Comparison of ENCODE assay signal across 8 cellular contexts in the genomic region with DNA sequence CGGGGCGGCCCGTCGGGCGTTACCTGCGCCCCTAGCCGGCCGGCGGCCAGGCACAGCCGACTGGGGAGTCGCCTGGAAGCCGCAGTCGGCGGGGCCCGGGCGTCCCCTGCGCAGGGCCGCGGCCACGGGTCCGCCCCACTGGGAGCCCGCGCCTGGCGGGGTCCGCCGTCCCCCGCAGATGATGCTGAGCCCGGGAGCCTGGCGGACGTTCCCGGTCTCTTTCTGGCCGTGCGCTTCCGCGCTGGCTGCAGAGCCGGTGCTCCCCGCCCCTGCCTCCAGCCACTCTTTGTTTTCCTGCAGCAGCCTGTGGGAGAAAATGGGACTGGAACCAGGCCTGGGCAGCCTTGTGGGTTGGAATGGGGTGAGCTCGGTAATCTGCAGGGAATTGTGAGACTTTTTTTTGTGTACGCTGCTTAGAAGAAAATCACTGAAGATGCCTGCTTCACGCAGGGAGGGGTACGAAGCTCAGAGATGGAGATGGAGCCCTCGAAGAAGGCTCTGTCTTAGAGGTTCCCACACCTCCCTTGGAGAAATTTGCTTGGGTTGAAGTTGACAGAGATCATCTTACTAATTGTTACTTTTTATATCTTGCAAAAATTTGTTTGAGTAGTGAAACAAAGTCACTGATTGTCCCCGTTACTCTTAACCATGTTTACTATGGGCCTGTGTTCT. TPM values are rescaled to one million over a fixed set of nuclear protein-coding genes. Genes with fewer than 3 reads are reported as not detected.
DNase-seq lines count a peak whose midpoint lies in the region; ATAC-seq and TF ChIP-seq lines count a peak whose summit lies in the region.

No MANE protein-coding gene starts in this region.

- DNase-seq in CD1c-positive myeloid dendritic cell (ENCODE audit: extremely low spot score) (peak; percentile 40), SK-N-MC (ENCODE audit: low read depth, low spot score) (no peak), endothelial cell (ENCODE audit: low spot score) (peak; percentile 54), memory B cell (ENCODE audit: low spot score in 2 of 2) (no peak), thyroid gland (peak; percentile 50 to 57)

- no peaks in the 10 kb centered on the region for H3K27me3 ChIP-seq in thyroid gland

- H3K9me3 ChIP-seq in SK-N-MC (ENCODE audit: low read depth, low read length) (no peaks in the 10 kb centered on the region), thyroid gland (no peaks in the 10 kb centered on the region)

- H3K9me3 Mint-ChIP-seq in endothelial cell (ENCODE audit: unreplicated experiment) (no peaks in the 10 kb centered on the region), memory B cell (peaks cover under 1% of the 10 kb centered on the region)

- no peak overlapping the region for H3K27ac ChIP-seq in SK-N-MC
- peak overlapping the region; percentile 77 to 94 (median 81) for H3K27ac ChIP-seq in thyroid gland

- H3K36me3 ChIP-seq in SK-N-MC (ENCODE audit: insufficient read depth, low read length) (no peaks in the 10 kb centered on the region), thyroid gland (no peaks in the 10 kb centered on the region)

- TF ChIP-seq CTCF in endothelial cell (IDR thresholded peaks at IDR 0.05; ENCODE audit: unreplicated experiment), result no peak
- TF ChIP-seq CTCF in thyroid gland (IDR thresholded peaks at IDR 0.05), result no peak

- H3K27ac Mint-ChIP-seq in endothelial cell (ENCODE audit: unreplicated experiment) (peak overlapping the region; percentile 77), memory B cell (peak overlapping the region; percentile 70)

- H3K27me3 Mint-ChIP-seq in endothelial cell (ENCODE audit: unreplicated experiment) (peaks cover 15% of the 10 kb centered on the region), memory B cell (peaks cover under 1% of the 10 kb centered on the region)

- H3K4me3 Mint-ChIP-seq in endothelial cell (ENCODE audit: unreplicated experiment) (peak overlapping the region; percentile 95), memory B cell (peak overlapping the region; percentile 88)

- intact Hi-C loops in thyroid gland (cut with DNase I), result no loop called here

- no peak for TF ChIP-seq POLR2A in thyroid gland (IDR thresholded peaks at IDR 0.05)

- WGBS in thyroid gland, 2 donors, result 5 to 7% methylated on average over 6 to 9 of the region's 43 CpGs

- H3K4me3 ChIP-seq in SK-N-MC (peak overlapping the region; percentile 96), thyroid gland (replicated peaks in 1 of 3) (peak overlapping the region; percentile 73 to 96 (median 79))

- peak; percentile 19 for ATAC-seq in GM19043 (IDR thresholded peaks at IDR 0.05; ENCODE audit: low read depth, unreplicated experiment)
- ATAC-seq in HG03342 (IDR thresholded peaks at IDR 0.05; ENCODE audit: unreplicated experiment), result peak; percentile 18
- no peak for ATAC-seq in memory B cell (ENCODE audit: low read depth)
- no peak for ATAC-seq in HG03521 (IDR thresholded peaks at IDR 0.05; ENCODE audit: unreplicated experiment)

- H3K4me1 ChIP-seq in thyroid gland, result peaks cover 33 to 39% of the 10 kb centered on the region in 2 donors

- H3K4me1 Mint-ChIP-seq in endothelial cell (ENCODE audit: unreplicated experiment) (peaks cover 16% of the 10 kb centered on the region), memory B cell (peaks cover 29% of the 10 kb centered on the region)

- H3K36me3 Mint-ChIP-seq in endothelial cell (ENCODE audit: low read depth, unreplicated experiment) (peaks cover 13% of the 10 kb centered on the region), memory B cell (peaks cover under 1% of the 10 kb centered on the region)

- peak overlapping the region; percentile 65 for H3K9ac ChIP-seq in SK-N-MC (ENCODE audit: insufficient read length)

RNA-seq across cellular contexts. Expression of a gene that starts 0.8 kb away (rescaled TPM):
- total RNA-seq in endothelial cell (ENCODE audit: unreplicated experiment) (57.9 TPM), thyroid gland (100 to 1,000 TPM in 1 of 4 donors, 10 to 100 TPM in 3; 83.2 to 141 (median 94.6) TPM)

RNA-seq across cellular contexts. Expression of a gene that starts 53.1 kb away (rescaled TPM):
- total RNA-seq in endothelial cell (ENCODE audit: unreplicated experiment) (43.0 TPM), thyroid gland (10 to 100 TPM; 51.6 to 75.6 (median 64.9) TPM)

Comparison
In these comparisons a context has a peak if more than half of its experiments do, and no peak if none do; other contexts are left out.
1. DNase-seq: peak in CD1c-positive myeloid dendritic cell (single experiment), endothelial cell (single experiment) and thyroid gland (2 of 2); none in SK-N-MC (single experiment) and memory B cell (0 of 2).
2. ATAC-seq: peak in GM19043 (single experiment) and HG03342 (single experiment); none in memory B cell (single experiment) and HG03521 (single experiment).